In genomic region chr2:197539734-197540133, GRCh38 we compare ENCODE assay signal across 17 cellular contexts. TPM values are rescaled to one million over a fixed set of nuclear protein-coding genes. Genes with fewer than 3 reads are reported as not detected.
A peak's percentile ranks its signal among the peaks of the same experiment; 100 is the strongest.
DNase-seq lines count a peak whose midpoint lies in the region; ATAC-seq and TF ChIP-seq lines count a peak whose summit lies in the region.
"Had no signal": no experiment of that assay in that cellular context is flagged by ENCODE, and none has a peak within 500 bp of the region (broad histone marks: within the 10 kb centered on the region; RNA-seq: fewer than 3 reads in every experiment).

No MANE protein-coding gene starts in this region.

- CTCF ChIA-PET in CD4-positive, alpha-beta T cell (lab: Charles Lee), result no interaction called here
- CTCF ChIA-PET in CD8-positive, alpha-beta memory T cell (lab: Charles Lee), result no interaction called here

- H3K36me3 Mint-ChIP-seq in activated T-cell treated with anti-CD3 and anti-CD28 coated beads, Interleukin-2, amount 50 U/mL, for 72 hours (ENCODE audit: insufficient read depth in 2 of 2), result peaks cover 7 to 44% of the 10 kb centered on the region in 2 donors
- H3K36me3 Mint-ChIP-seq in CD4-positive, alpha-beta T cell (ENCODE audit: low read depth), result peaks cover 89% of the 10 kb centered on the region
- H3K36me3 Mint-ChIP-seq in CD8-positive, alpha-beta memory T cell, result peaks cover 4 to 83% (median 17%) of the 10 kb centered on the region in 3 donors
- H3K36me3 Mint-ChIP-seq in naive thymus-derived CD8-positive, alpha-beta T cell, result peaks cover 8 to 92% (median 27%) of the 10 kb centered on the region in 3 donors

- DNase-seq in activated T-cell treated with anti-CD3 and anti-CD28 coated beads, Interleukin-2, amount 50 U/mL, for 72 hours, result no peak
- DNase-seq in activated T-cell treated with anti-CD3 and anti-CD28 coated beads for 4 hours (no peak), NCI-H2107 (lab: John Stamatoyannopoulos, UW) (no peak)
- no peak for DNase-seq in CD4-positive, alpha-beta T cell
- DNase-seq in CD8-positive, alpha-beta memory T cell, result no peak
- DNase-seq in naive thymus-derived CD8-positive, alpha-beta T cell, result no peak
- DNase-seq in activated effector memory CD4-positive, alpha-beta T cell treated with Interleukin-2 at 50 U/mL for 16 hours, result no peak
- DNase-seq: BE2C, Calu3, DMS 273 treated with DMSO at 0.1 percent for 48 hours, DMS79, HCEC 1CT, HFFc6 had no signal

- ATAC-seq in activated T-cell treated with anti-CD3 and anti-CD28 coated beads, Interleukin-2, amount 50 U/mL, for 72 hours (replicated peaks in 1 of 2), result no peak
- ATAC-seq in CD4-positive, alpha-beta T cell (ENCODE audit: poor library complexity), result no peak
- ATAC-seq in naive thymus-derived CD8-positive, alpha-beta T cell, result no peak
- ATAC-seq: A549, GM12878 had no signal

- H3K27ac Mint-ChIP-seq in activated T-cell treated with anti-CD3 and anti-CD28 coated beads, Interleukin-2, amount 50 U/mL, for 72 hours, result peak overlapping the region; percentile 76
- H3K27ac Mint-ChIP-seq in CD4-positive, alpha-beta T cell, result peak overlapping the region; percentile 50
- H3K27ac Mint-ChIP-seq in CD8-positive, alpha-beta memory T cell, result peak overlapping the region in 5 of 8 donors; percentile 1 to 37 (median 10)
- H3K27ac Mint-ChIP-seq in naive thymus-derived CD8-positive, alpha-beta T cell, result peak overlapping the region in 8 of 10 donors; percentile 5 to 67 (median 39)
- H3K27ac Mint-ChIP-seq: HFFc6 had no signal

- H3K4me1 Mint-ChIP-seq in activated T-cell treated with anti-CD3 and anti-CD28 coated beads, Interleukin-2, amount 50 U/mL, for 72 hours (ENCODE audit: low read depth), result peaks cover 21% of the 10 kb centered on the region
- H3K4me1 Mint-ChIP-seq in CD4-positive, alpha-beta T cell (ENCODE audit: low read depth), result peaks cover 35% of the 10 kb centered on the region
- peaks cover 28 to 55% (median 52%) of the 10 kb centered on the region in 3 donors for H3K4me1 Mint-ChIP-seq in CD8-positive, alpha-beta memory T cell
- peaks cover 12 to 43% (median 31%) of the 10 kb centered on the region in 4 donors for H3K4me1 Mint-ChIP-seq in naive thymus-derived CD8-positive, alpha-beta T cell

- no peak overlapping the region for H3K27ac ChIP-seq in CD4-positive, alpha-beta T cell (ENCODE audit: low read depth, low read length)
- no peak overlapping the region for H3K27ac ChIP-seq in CD8-positive, alpha-beta memory T cell (ENCODE audit: low read depth, low read length)
- H3K27ac ChIP-seq: A549, C4-2B, HL-60 had no signal

- TF ChIP-seq CTCF in CD4-positive, alpha-beta T cell (IDR thresholded peaks at IDR 0.05), result no peak

- H3K4me1 ChIP-seq in CD8-positive, alpha-beta memory T cell (ENCODE audit: insufficient read depth, low read length), result peaks cover 5% of the 10 kb centered on the region
- H3K4me1 ChIP-seq: A549, BE2C had no signal

- no peaks in the 10 kb centered on the region for H3K27me3 Mint-ChIP-seq in activated T-cell treated with anti-CD3 and anti-CD28 coated beads, Interleukin-2, amount 50 U/mL, for 72 hours (ENCODE audit: low read depth)
- no peaks in the 10 kb centered on the region for H3K27me3 Mint-ChIP-seq in CD4-positive, alpha-beta T cell
- H3K27me3 Mint-ChIP-seq in CD8-positive, alpha-beta memory T cell, result no peaks in the 10 kb centered on the region
- H3K27me3 Mint-ChIP-seq in naive thymus-derived CD8-positive, alpha-beta T cell, result no peaks in the 10 kb centered on the region

- no peak overlapping the region for H3K4me3 Mint-ChIP-seq in activated T-cell treated with anti-CD3 and anti-CD28 coated beads, Interleukin-2, amount 50 U/mL, for 72 hours
- H3K4me3 Mint-ChIP-seq in CD4-positive, alpha-beta T cell, result no peak overlapping the region
- H3K4me3 Mint-ChIP-seq in CD8-positive, alpha-beta memory T cell, result no peak overlapping the region
- no peak overlapping the region for H3K4me3 Mint-ChIP-seq in naive thymus-derived CD8-positive, alpha-beta T cell
- H3K4me3 Mint-ChIP-seq: HFFc6 had no signal

- POLR2A ChIA-PET in CD4-positive, alpha-beta T cell (lab: Charles Lee), result interaction anchor here (1.0 to 2.5 kb wide), 4 partner anchors 9 to 104 kb away, joined by 3 to 11 read pairs (median 4); partner anchors contain the start of genes HSPD1, MOB4 and SF3B1
- POLR2A ChIA-PET in CD8-positive, alpha-beta memory T cell (lab: Charles Lee), result no interaction called here
- POLR2A ChIA-PET in naive thymus-derived CD8-positive, alpha-beta T cell (lab: Charles Lee), result interaction anchor here (0.6 kb wide), 1 partner anchor 9 kb away, joined by 3 read pairs; no protein-coding TSS in a partner anchor

- no peaks in the 10 kb centered on the region for H3K9me3 ChIP-seq in CD4-positive, alpha-beta T cell (ENCODE audit: control insufficient read depth, low read length)
- H3K9me3 ChIP-seq in CD8-positive, alpha-beta memory T cell (ENCODE audit: low read length), result no peaks in the 10 kb centered on the region
- H3K9me3 ChIP-seq: A549, BE2C had no signal

- no peaks in the 10 kb centered on the region for H3K9me3 Mint-ChIP-seq in activated T-cell treated with anti-CD3 and anti-CD28 coated beads, Interleukin-2, amount 50 U/mL, for 72 hours
- no peaks in the 10 kb centered on the region for H3K9me3 Mint-ChIP-seq in CD4-positive, alpha-beta T cell
- no peaks in the 10 kb centered on the region for H3K9me3 Mint-ChIP-seq in CD8-positive, alpha-beta memory T cell
- no peaks in the 10 kb centered on the region for H3K9me3 Mint-ChIP-seq in naive thymus-derived CD8-positive, alpha-beta T cell
- H3K9me3 Mint-ChIP-seq: HFFc6 had no signal

- intact Hi-C loops in CD4-positive, alpha-beta T cell (cut with DNase I, micrococcal nuclease), result no loop called here

- H3K4me3 ChIP-seq in CD8-positive, alpha-beta memory T cell (ENCODE audit: low read length), result no peak overlapping the region
- H3K4me3 ChIP-seq: A549, GM12878 had no signal

- H3K36me3 ChIP-seq in CD8-positive, alpha-beta memory T cell (ENCODE audit: insufficient read depth, low read length), result peaks cover 24% of the 10 kb centered on the region

- H3K27me3 ChIP-seq in CD4-positive, alpha-beta T cell (ENCODE audit: control insufficient read depth, insufficient read depth, low read length), result no peaks in the 10 kb centered on the region
- H3K27me3 ChIP-seq in CD8-positive, alpha-beta memory T cell (ENCODE audit: insufficient read depth, low read length, poor library complexity, severe bottlenecking), result no peaks in the 10 kb centered on the region
- H3K27me3 ChIP-seq: BE2C had no signal

RNA-seq across cellular contexts. Expression of gene MOB4, which starts 23.9 kb away (rescaled TPM):
- total RNA-seq in activated T-cell treated with anti-CD3 and anti-CD28 coated beads, Interleukin-2, amount 50 U/mL, for 72 hours, result 10 to 100 TPM; 20.9 to 21.6 TPM
- total RNA-seq in CD4-positive, alpha-beta T cell, result 10 to 100 TPM; 28.4 to 29.8 TPM
- total RNA-seq in CD8-positive, alpha-beta memory T cell, result 10 to 100 TPM; 21.9 to 26.2 TPM
- 26.1 TPM for polyA plus RNA-seq in CD8-positive, alpha-beta memory T cell
- total RNA-seq in naive thymus-derived CD8-positive, alpha-beta T cell, result 10 to 100 TPM; 24.0 to 26.1 TPM
- polyA plus RNA-seq in naive thymus-derived CD8-positive, alpha-beta T cell, result 10 to 100 TPM; 19.4 to 29.1 (median 23.6) TPM

RNA-seq across cellular contexts. Expression of gene HSPE1, which starts 39.6 kb away (rescaled TPM):
- total RNA-seq in activated T-cell treated with anti-CD3 and anti-CD28 coated beads, Interleukin-2, amount 50 U/mL, for 72 hours, result 10 to 100 TPM; 64.9 to 75.0 TPM
- total RNA-seq in CD4-positive, alpha-beta T cell, result 10 to 100 TPM; 50.8 to 56.2 TPM
- total RNA-seq in CD8-positive, alpha-beta memory T cell, result 100 to 1,000 TPM; 449 to 476 TPM
- polyA plus RNA-seq in CD8-positive, alpha-beta memory T cell, result 141 TPM
- 10 to 100 TPM; 62.9 to 65.8 TPM for total RNA-seq in naive thymus-derived CD8-positive, alpha-beta T cell
- polyA plus RNA-seq in naive thymus-derived CD8-positive, alpha-beta T cell, result 100 to 1,000 TPM; 154 to 181 (median 172) TPM

RNA-seq across cellular contexts. Expression of gene HSPD1, which starts 40.1 kb away (rescaled TPM):
- total RNA-seq in activated T-cell treated with anti-CD3 and anti-CD28 coated beads, Interleukin-2, amount 50 U/mL, for 72 hours, result 100 to 1,000 TPM; 635 to 720 TPM
- 100 to 1,000 TPM; 154 to 157 TPM for total RNA-seq in CD4-positive, alpha-beta T cell
- 1,000 to 10,000 TPM; 1,152 to 1,183 TPM for total RNA-seq in CD8-positive, alpha-beta memory T cell
- polyA plus RNA-seq in CD8-positive, alpha-beta memory T cell, result 110 TPM
- total RNA-seq in naive thymus-derived CD8-positive, alpha-beta T cell, result 100 to 1,000 TPM; 138 to 140 TPM
- polyA plus RNA-seq in naive thymus-derived CD8-positive, alpha-beta T cell, result 100 to 1,000 TPM; 101 to 134 (median 128) TPM

Comparison
In these comparisons a context has a peak if more than half of its experiments do, and no peak if none do; other contexts are left out.
1. H3K27ac Mint-ChIP-seq: peak in every context shown above with its lines; median percentile 76 in activated T-cell treated with anti-CD3 and anti-CD28 coated beads, Interleukin-2, amount 50 U/mL, for 72 hours; 50 in CD4-positive, alpha-beta T cell; 39 in naive thymus-derived CD8-positive, alpha-beta T cell; 10 in CD8-positive, alpha-beta memory T cell.
2. RNA of gene HSPE1, which starts 39.6 kb away (total RNA-seq): 449 to 476 TPM in CD8-positive, alpha-beta memory T cell; 64.9 to 75.0 TPM in activated T-cell treated with anti-CD3 and anti-CD28 coated beads, Interleukin-2, amount 50 U/mL, for 72 hours, 62.9 to 65.8 TPM in naive thymus-derived CD8-positive, alpha-beta T cell and 50.8 to 56.2 TPM in CD4-positive, alpha-beta T cell; every median in the first group is over 4 times any median in the second.
3. RNA of gene HSPD1, which starts 40.1 kb away (total RNA-seq): 1,152 to 1,183 TPM in CD8-positive, alpha-beta memory T cell and 635 to 720 TPM in activated T-cell treated with anti-CD3 and anti-CD28 coated beads, Interleukin-2, amount 50 U/mL, for 72 hours; 154 to 157 TPM in CD4-positive, alpha-beta T cell and 138 to 140 TPM in naive thymus-derived CD8-positive, alpha-beta T cell; every median in the first group is over 4 times any median in the second.